ENCODE assay signal across 9 cellular contexts in genomic region chr13:80235559-80236296, GRCh38.
DNase-seq lines count a peak whose midpoint lies in the region; ATAC-seq and TF ChIP-seq lines count a peak whose summit lies in the region.
"Had no signal": no experiment of that assay in that cellular context is flagged by ENCODE, and none has a peak within 500 bp of the region (broad histone marks: within the 10 kb centered on the region; RNA-seq: fewer than 3 reads in every experiment).

No MANE protein-coding gene starts in this region.

- no peak overlapping the region for H3K4ac ChIP-seq in neuronal stem cell (ENCODE audit: low read length)

- no peak overlapping the region for H3K27ac ChIP-seq in neuronal stem cell (replicated peaks; ENCODE audit: low read length)
- H3K27ac ChIP-seq in spleen: peak overlapping the region in 1 of 8 donors; percentile 8

- H2BK15ac ChIP-seq in neuronal stem cell (ENCODE audit: low read length): no peak overlapping the region

- peak; percentile 76 for DNase-seq in cerebellar cortex (ENCODE audit: low spot score)
- DNase-seq in neuronal stem cell (ENCODE audit: low spot score): no peak
- DNase-seq in germinal center (ENCODE audit: low spot score): no peak
- DNase-seq in spleen: no peak
- no peak for DNase-seq in GDM1 (lab: John Stamatoyannopoulos, UW)
- DNase-seq: amniotic stem cell had no signal

- H2AFZ ChIP-seq in neuronal stem cell (ENCODE audit: low read length): peak overlapping the region; percentile 65

- H2BK120ac ChIP-seq in neuronal stem cell (ENCODE audit: low read depth, low read length): no peak overlapping the region

- no CpG with 5 or more reads among the region's 9 CpGs for WGBS in neuronal stem cell (ENCODE audit: extremely low coverage in 2 of 2, insufficient read length in 2 of 2, insufficient replicate concordance in 1 of 2), 2 donors
- WGBS in spleen, 5 donors: 45 to 55% (median 52%) methylated on average over 9 of the region's 9 CpGs

- no peak for TF ChIP-seq POLR2A in spleen (IDR thresholded peaks at IDR 0.05)

- no peak for TF ChIP-seq CTCF in spleen (IDR thresholded peaks at IDR 0.05 in 8 of 11, conservative IDR thresholded peaks at IDR 0.05 in 3 of 11)

- H2BK5ac ChIP-seq in neuronal stem cell (ENCODE audit: low read length): no peak overlapping the region

- no peak overlapping the region for H3K23ac ChIP-seq in neuronal stem cell (ENCODE audit: low read depth, low read length, poor library complexity)

- H3K9ac ChIP-seq in neuronal stem cell (ENCODE audit: low read depth, low read length, poor library complexity): no peak overlapping the region

- H3K18ac ChIP-seq in neuronal stem cell (ENCODE audit: low read length): no peak overlapping the region

- H3K36me3 ChIP-seq in neuronal stem cell (replicated peaks in 1 of 2; ENCODE audit: control insufficient read depth in 2 of 2, insufficient read depth in 2 of 2, low read length in 2 of 2): no peaks in the 10 kb centered on the region
- H3K36me3 ChIP-seq in spleen: no peaks in the 10 kb centered on the region

- H4K8ac ChIP-seq in neuronal stem cell (ENCODE audit: low read depth, low read length): no peak overlapping the region

- H3K9me3 ChIP-seq in neuronal stem cell (replicated peaks in 1 of 2; ENCODE audit: control insufficient read depth in 2 of 2, insufficient read depth in 1 of 2, low read depth in 1 of 2, low read length in 2 of 2): peaks cover 0 to 10% of the 10 kb centered on the region in 2 donors
- no peaks in the 10 kb centered on the region for H3K9me3 ChIP-seq in spleen

- H3K14ac ChIP-seq in neuronal stem cell (ENCODE audit: low read length): no peak overlapping the region

- peak; percentile 18 for ATAC-seq in GM18870 (IDR thresholded peaks at IDR 0.05; ENCODE audit: unreplicated experiment)
- peak; percentile 31 for ATAC-seq in HG03342 (IDR thresholded peaks at IDR 0.05; ENCODE audit: unreplicated experiment)
- ATAC-seq in GM21515 (IDR thresholded peaks at IDR 0.05; ENCODE audit: unreplicated experiment): no peak

- no peak overlapping the region for H3K4me3 ChIP-seq in neuronal stem cell (ENCODE audit: low read length in 2 of 2)
- peak overlapping the region in 1 of 8 donors; percentile 24 for H3K4me3 ChIP-seq in spleen

- no peaks in the 10 kb centered on the region for H3K79me1 ChIP-seq in neuronal stem cell (ENCODE audit: low read depth, low read length)

- H2AK5ac ChIP-seq in neuronal stem cell (ENCODE audit: low read depth, low read length): no peak overlapping the region

- intact Hi-C loops in spleen (cut with DNase I; ENCODE audit: low total_unique reads): no loop called here

- H3K4me1 ChIP-seq in neuronal stem cell (ENCODE audit: control insufficient read depth in 2 of 2, insufficient read depth in 1 of 2, low read depth in 1 of 2, low read length in 2 of 2): peaks cover 1 to 9% of the 10 kb centered on the region in 2 donors
- peaks cover 0 to 14% (median 8%) of the 10 kb centered on the region in 6 donors for H3K4me1 ChIP-seq in spleen

- no peak overlapping the region for H4K91ac ChIP-seq in neuronal stem cell (ENCODE audit: low read depth, low read length, poor library complexity)

- no peak overlapping the region for H2BK12ac ChIP-seq in neuronal stem cell (ENCODE audit: low read length)

- H3K4me2 ChIP-seq in neuronal stem cell (ENCODE audit: insufficient read depth, low read length, poor library complexity, severe bottlenecking): no peak overlapping the region

- H3K27me3 ChIP-seq in neuronal stem cell (ENCODE audit: control insufficient read depth in 3 of 3, insufficient read depth in 3 of 3, low read depth in 1 of 3, low read length in 3 of 3) (no peaks in the 10 kb centered on the region), spleen (replicated peaks in 1 of 7) (no peaks in the 10 kb centered on the region)
